Comparison of ENCODE assay signal across 1 cellular context in genomic region chr15:56736881-56737707, GRCh38.
TF ChIP-seq lines count a peak whose summit lies in the region.

No MANE protein-coding gene starts in this region.

TF ChIP-seq in K562, 482 proteins besides CTCF, POLR2A, EP300 and RAD21 (continued from another document and continues in another):
- TF ChIP-seq ZBTB9 (CRISPR knock-in tag; IDR thresholded peaks at IDR 0.05) (no peak), ZNF133 (CRISPR knock-in tag; IDR thresholded peaks at IDR 0.05) (no peak), ZNF282 (CRISPR knock-in tag; IDR thresholded peaks at IDR 0.05) (no peak), ZNF408 (CRISPR knock-in tag; IDR thresholded peaks at IDR 0.05; ENCODE audit: low read depth) (no peak), ZNF23 (CRISPR knock-in tag; IDR thresholded peaks at IDR 0.05) (no peak), TEAD1 (CRISPR knock-in tag; IDR thresholded peaks at IDR 0.05) (no peak), ZBTB11 (CRISPR knock-in tag; IDR thresholded peaks at IDR 0.05) (peak in 1 of 3 experiments; percentile 79; a peak in 2 of 6 replicates), NBN (IDR thresholded peaks at IDR 0.05; ENCODE audit: low read depth) (no peak; the same call in 1 of the 2 replicates), RAD51 (IDR thresholded peaks at IDR 0.05; ENCODE audit: borderline replicate concordance, low read depth) (no peak), TCF7 (IDR thresholded peaks at IDR 0.05; ENCODE audit: borderline replicate concordance) (peak; percentile 84; the same call in 1 of the 2 replicates), MBD1 (CRISPR knock-in tag; IDR thresholded peaks at IDR 0.05) (no peak), IRF1 (CRISPR knock-in tag; IDR thresholded peaks at IDR 0.05; ENCODE audit: borderline replicate concordance) (no peak), ID3 (CRISPR knock-in tag; IDR thresholded peaks at IDR 0.05) (no peak), ID3 (tag; IDR thresholded peaks at IDR 0.05) (no peak), FOXP1 (CRISPR knock-in tag; IDR thresholded peaks at IDR 0.05) (no peak), ATF3 (IDR thresholded peaks at IDR 0.05) (peak; percentile 74), ATF3 (CRISPR knock-in tag; conservative IDR thresholded peaks at IDR 0.05) (no peak), SAFB2 (IDR thresholded peaks at IDR 0.05; ENCODE audit: borderline replicate concordance, low read depth, low read length, severe bottlenecking) (no peak), GATAD2A (IDR thresholded peaks at IDR 0.05) (0 out of 2 replicates have a peak, but pooled peaks have one; percentile 24), EWSR1 (IDR thresholded peaks at IDR 0.05; ENCODE audit: borderline replicate concordance, low read depth, partially characterized antibody) (no peak), KAT2B (IDR thresholded peaks at IDR 0.05; ENCODE audit: low read depth, low read length) (no peak), RUNX1 (IDR thresholded peaks at IDR 0.05; ENCODE audit: low read depth) (no peak), EHMT2 (IDR thresholded peaks at IDR 0.05) (0 out of 2 replicates have a peak, but pooled peaks have one; percentile 64), NR3C1 (CRISPR knock-in tag; IDR thresholded peaks at IDR 0.05) (no peak), HES1 (IDR thresholded peaks at IDR 0.05; ENCODE audit: low read depth) (peak; percentile 87), CREM (IDR thresholded peaks at IDR 0.05; ENCODE audit: low read depth) (no peak; the same call in 1 of the 2 replicates), HDAC3 (IDR thresholded peaks at IDR 0.05; ENCODE audit: borderline replicate concordance, partially characterized antibody) (peak; percentile 17), PCBP2 (IDR thresholded peaks at IDR 0.05; ENCODE audit: low read depth, low read length, poor library complexity, severe bottlenecking) (no peak), CGGBP1 (CRISPR knock-in tag; IDR thresholded peaks at IDR 0.05) (no peak), MLLT1 (IDR thresholded peaks at IDR 0.05) (no peak), CXXC5 (CRISPR knock-in tag; IDR thresholded peaks at IDR 0.05) (peak; percentile 45; the same call in 1 of the 2 replicates), CREB1 (IDR thresholded peaks at IDR 0.05) (no peak; the same call in 1 of the 2 replicates), CREB1 (CRISPR knock-in tag; IDR thresholded peaks at IDR 0.05) (no peak), BRF1 (IDR thresholded peaks at IDR 0.05; ENCODE audit: borderline replicate concordance, extremely low read depth, insufficient read length) (no peak), DIDO1 (tag; IDR thresholded peaks at IDR 0.05; ENCODE audit: low read depth) (no peak), TSC22D4 (tag; IDR thresholded peaks at IDR 0.05) (no peak), ILK (tag; IDR thresholded peaks at IDR 0.05; ENCODE audit: borderline replicate concordance, low read depth) (no peak), ZNF324 (CRISPR knock-in tag; IDR thresholded peaks at IDR 0.05) (no peak), ZNF143 (CRISPR knock-in tag; IDR thresholded peaks at IDR 0.05) (no peak), HIVEP1 (CRISPR knock-in tag; IDR thresholded peaks at IDR 0.05) (no peak), ZNF766 (CRISPR knock-in tag; conservative IDR thresholded peaks at IDR 0.05) (0 out of 2 replicates have a peak, but pooled peaks have one; percentile 15), ZC3H11A (IDR thresholded peaks at IDR 0.05; ENCODE audit: low read depth, low read length) (no peak), ZKSCAN3 (CRISPR knock-in tag; IDR thresholded peaks at IDR 0.05) (no peak), PPARD (CRISPR knock-in tag; IDR thresholded peaks at IDR 0.05) (no peak), ETS2 (tag; IDR thresholded peaks at IDR 0.05; ENCODE audit: borderline replicate concordance, poor library complexity, severe bottlenecking) (no peak), CTCFL (IDR thresholded peaks at IDR 0.05; ENCODE audit: borderline replicate concordance, insufficient read depth, low read depth, low read length, poor library complexity, severe bottlenecking) (no peak), CREB3 (tag; conservative IDR thresholded peaks at IDR 0.05; ENCODE audit: low read depth) (no peak), SMC3 (conservative IDR thresholded peaks at IDR 0.05; ENCODE audit: insufficient read depth, low read depth, low read length) (no peak), LARP7 (IDR thresholded peaks at IDR 0.05) (no peak), ZSCAN32 (CRISPR knock-in tag; IDR thresholded peaks at IDR 0.05) (no peak), RB1 (IDR thresholded peaks at IDR 0.05; ENCODE audit: low read depth) (no peak), POLR2G (IDR thresholded peaks at IDR 0.05; ENCODE audit: low read depth, low read length) (no peak), SIX5 (IDR thresholded peaks at IDR 0.05; ENCODE audit: borderline replicate concordance in 1 of 2, insufficient read depth in 1 of 2, low read depth in 1 of 2, low read length in 2 of 2) (no peak), STAT6 (CRISPR knock-in tag; IDR thresholded peaks at IDR 0.05) (no peak)
